1 cellular context compared by ENCODE assay signal in genomic region chr2:203814661-203815540, GRCh38.
TF ChIP-seq lines count a peak whose summit lies in the region.

No MANE protein-coding gene starts in this region.

TF ChIP-seq in GM23338, 12 proteins besides CTCF, POLR2A, EP300 and RAD21 (continued from another document):
- no peak for TF ChIP-seq ETS1 (IDR thresholded peaks at IDR 0.05)
